13 cellular contexts compared by ENCODE assay signal in the genomic region with DNA sequence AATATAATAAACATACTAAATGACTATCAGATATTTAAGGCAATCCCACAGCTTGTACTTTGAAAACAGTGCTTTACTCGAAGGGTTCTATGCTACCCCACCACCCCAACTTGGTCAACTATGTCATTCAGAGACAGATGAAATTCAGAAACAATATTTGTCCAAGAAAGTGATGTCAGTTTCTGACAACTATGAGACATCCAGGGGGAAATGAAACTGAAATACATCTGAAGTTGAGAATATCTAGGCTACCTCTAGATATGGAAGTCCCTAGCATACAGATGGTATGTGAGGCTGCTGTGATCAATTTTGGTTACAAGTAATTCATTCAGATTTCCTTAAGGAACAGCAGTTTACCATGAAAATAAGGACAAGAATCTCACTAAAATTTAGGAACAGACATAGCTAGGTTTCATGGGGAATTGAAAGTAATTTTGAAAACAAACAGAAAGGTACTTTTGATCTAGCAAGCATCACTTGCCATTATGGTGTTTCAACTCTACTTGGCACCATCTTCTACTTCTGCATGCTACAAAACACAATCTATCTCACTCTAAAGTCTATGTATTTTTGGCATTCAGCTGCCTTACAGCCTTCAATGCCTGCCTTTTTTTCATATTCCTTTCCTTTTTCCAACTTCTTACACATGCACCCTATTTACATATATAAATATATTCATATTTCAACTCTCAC. TPM values are rescaled to one million over a fixed set of nuclear protein-coding genes. Genes with fewer than 3 reads are reported as not detected.
DNase-seq lines count a peak whose midpoint lies in the region; ATAC-seq, FAIRE-seq and TF ChIP-seq lines count a peak whose summit lies in the region.
"Had no signal": no experiment of that assay in that cellular context is flagged by ENCODE, and none has a peak within 500 bp of the region (broad histone marks: within the 10 kb centered on the region; RNA-seq: fewer than 3 reads in every experiment).

No MANE protein-coding gene starts in this region.

- intact Hi-C loops in lower lobe of right lung (cut with DNase I) = loop anchor here (10.0 kb wide), 1 partner anchor 215 kb away; no protein-coding TSS in a partner anchor

- no peak for TF ChIP-seq POLR2A in GM12891 (IDR thresholded peaks at IDR 0.05; ENCODE audit: low read depth, low read length)

- H2BK5ac ChIP-seq in trophoblast cell (ENCODE audit: low read depth, low read length, poor library complexity) = no peak overlapping the region

- H3K9me3 Mint-ChIP-seq in T-helper 2 cell treated with Interferon-gamma antibody and Interleukin-4, amounts not matched to agents 5 μg/mL and 100 μg/mL, for 36 hours = no peaks in the 10 kb centered on the region

- H3K27me3 ChIP-seq in trophoblast cell (ENCODE audit: insufficient read depth, low read length) (no peaks in the 10 kb centered on the region), lower lobe of right lung (ENCODE audit: low read depth) (no peaks in the 10 kb centered on the region)
- H3K27me3 ChIP-seq: upper lobe of left lung had no signal

- H4K8ac ChIP-seq in trophoblast cell (ENCODE audit: low read depth, low read length) = no peak overlapping the region

- H4K12ac ChIP-seq in trophoblast cell (ENCODE audit: low read depth, low read length) = no peak overlapping the region

- H3K4me3 Mint-ChIP-seq in T-helper 2 cell treated with Interferon-gamma antibody and Interleukin-4, amounts not matched to agents 5 μg/mL and 100 μg/mL, for 36 hours = no peak overlapping the region

- no peaks in the 10 kb centered on the region for H3K4me1 ChIP-seq in trophoblast cell (ENCODE audit: control insufficient read depth in 1 of 2, insufficient read depth in 2 of 2, low read length in 2 of 2)
- no peaks in the 10 kb centered on the region for H3K4me1 ChIP-seq in lower lobe of right lung
- H3K4me1 ChIP-seq: upper lobe of left lung had no signal

- H3K9ac ChIP-seq in trophoblast cell (ENCODE audit: low read length) = no peak overlapping the region

- H3K36me3 Mint-ChIP-seq in T-helper 2 cell treated with Interferon-gamma antibody and Interleukin-4, amounts not matched to agents 5 μg/mL and 100 μg/mL, for 36 hours (ENCODE audit: low read depth) = peaks cover 47% of the 10 kb centered on the region

- no peak overlapping the region for H3K27ac Mint-ChIP-seq in T-helper 2 cell treated with Interferon-gamma antibody and Interleukin-4, amounts not matched to agents 5 μg/mL and 100 μg/mL, for 36 hours

- peaks cover 15% of the 10 kb centered on the region for H3K4me1 Mint-ChIP-seq in T-helper 2 cell treated with Interferon-gamma antibody and Interleukin-4, amounts not matched to agents 5 μg/mL and 100 μg/mL, for 36 hours (ENCODE audit: low read depth)

- FAIRE-seq in GM12891 (lab: Jason Lieb, UNC) = peak; percentile 87

- H3K9me3 ChIP-seq in trophoblast cell (ENCODE audit: insufficient read depth, low read depth, low read length) = no peaks in the 10 kb centered on the region
- no peaks in the 10 kb centered on the region for H3K9me3 ChIP-seq in lower lobe of right lung
- H3K9me3 ChIP-seq: upper lobe of left lung had no signal

- no peaks in the 10 kb centered on the region for H3K79me2 ChIP-seq in trophoblast cell (ENCODE audit: control insufficient read depth, insufficient read depth, low read length, poor library complexity)

- ATAC-seq in GM19043 (IDR thresholded peaks at IDR 0.05; ENCODE audit: low read depth, unreplicated experiment) (peak; percentile 92), HG02759 (IDR thresholded peaks at IDR 0.05; ENCODE audit: unreplicated experiment) (peak; percentile 89), HG03571 (IDR thresholded peaks at IDR 0.05; ENCODE audit: unreplicated experiment) (peak; percentile 83), lower lobe of right lung (no peak)

- no peak overlapping the region for H3K23ac ChIP-seq in trophoblast cell (ENCODE audit: low read length)

- H3K27ac ChIP-seq in trophoblast cell (ENCODE audit: low read depth, low read length) (no peak overlapping the region), lower lobe of right lung (no peak overlapping the region)
- H3K27ac ChIP-seq: upper lobe of left lung had no signal

- H2AK5ac ChIP-seq in trophoblast cell (ENCODE audit: low read length) = no peak overlapping the region

- H3K4me3 ChIP-seq in trophoblast cell (ENCODE audit: low read depth, low read length) = no peak overlapping the region
- no peak overlapping the region for H3K4me3 ChIP-seq in lower lobe of right lung
- H3K4me3 ChIP-seq: upper lobe of left lung had no signal

- no peak for TF ChIP-seq CTCF in lower lobe of right lung (IDR thresholded peaks at IDR 0.05)

- H3K36me3 ChIP-seq in trophoblast cell (ENCODE audit: control insufficient read depth in 1 of 2, insufficient read depth in 2 of 2, low read length in 2 of 2) = peaks cover 0 to 8% of the 10 kb centered on the region in 2 experiments
- H3K36me3 ChIP-seq in lower lobe of right lung = peaks cover 83% of the 10 kb centered on the region

- H3K79me1 ChIP-seq in trophoblast cell (ENCODE audit: low read length) = no peaks in the 10 kb centered on the region

- H2BK12ac ChIP-seq in trophoblast cell (ENCODE audit: low read length) = no peak overlapping the region

- H3K18ac ChIP-seq in trophoblast cell (ENCODE audit: low read length) = no peak overlapping the region

- no peak overlapping the region for H2AFZ ChIP-seq in trophoblast cell (ENCODE audit: insufficient read depth, low read length, poor library complexity)

- no peaks in the 10 kb centered on the region for H3K27me3 Mint-ChIP-seq in T-helper 2 cell treated with Interferon-gamma antibody and Interleukin-4, amounts not matched to agents 5 μg/mL and 100 μg/mL, for 36 hours (ENCODE audit: low read depth)

- no CpG with 5 or more reads among the region's 1 CpG for WGBS in trophoblast cell (ENCODE audit: extremely low coverage, insufficient coverage, insufficient read length)

- no peak overlapping the region for H3K4ac ChIP-seq in trophoblast cell (ENCODE audit: low read depth, low read length)

- no peak overlapping the region for H2BK120ac ChIP-seq in trophoblast cell (ENCODE audit: insufficient read depth, low read length, poor library complexity)

- H3K4me2 ChIP-seq in trophoblast cell (ENCODE audit: low read length) = no peak overlapping the region

- H4K91ac ChIP-seq in trophoblast cell (ENCODE audit: low read depth, low read length) = no peak overlapping the region

- H3K14ac ChIP-seq in trophoblast cell (ENCODE audit: low read length) = no peak overlapping the region

- peak; percentile 19 for DNase-seq in GM12891 (ENCODE audit: insufficient read length, low spot score)
- no peak for DNase-seq in trophoblast cell
- DNase-seq in lower lobe of right lung = no peak
- no peak for DNase-seq in T-helper 2 cell treated with Interferon-gamma antibody and Interleukin-4, amounts not matched to agents 5 μg/mL and 100 μg/mL, for 36 hours (ENCODE audit: low spot score)
- DNase-seq in nucleus accumbens (lab: John Stamatoyannopoulos, UW) = no peak
- DNase-seq: HCEC 1CT; NCI-H1930; SHP77 treated with DMSO at 0.1 percent for 48 hours; stimulated activated CD4-positive, alpha-beta T cell treated with anti-CD3 and anti-CD28 coated beads, Interleukin-2, amount 100 ng/mL, for 24 hours; upper lobe of left lung had no signal

TF ChIP-seq in GM12891, 5 proteins besides CTCF, POLR2A, EP300 and RAD21:
- no peak for TF ChIP-seq POU2F2 (IDR thresholded peaks at IDR 0.05; ENCODE audit: low read depth, low read length)
- TF ChIP-seq SPI1 (IDR thresholded peaks at IDR 0.05; ENCODE audit: low read depth, low read length) = peak; percentile 89

RNA-seq across cellular contexts. Expression of gene ATG3, which starts 21.8 kb away (rescaled TPM):
- polyA plus RNA-seq in GM12891 (2012; ENCODE audit: low read depth, missing spikeins) = 33.8 TPM
- polyA plus RNA-seq in trophoblast cell (2013) = 40.4 and 41.2 TPM in 2 replicates
- total RNA-seq in lower lobe of right lung = 58.4 TPM

RNA-seq across cellular contexts. Expression of gene SLC35A5, which starts 21.9 kb away (rescaled TPM):
- 8.7 TPM for polyA plus RNA-seq in GM12891 (2012; ENCODE audit: low read depth, missing spikeins)
- 19.8 and 20.6 TPM in 2 replicates for polyA plus RNA-seq in trophoblast cell (2013)
- total RNA-seq in lower lobe of right lung = 37.4 TPM

RNA-seq across cellular contexts. Expression of gene BTLA, which starts 40.7 kb away (rescaled TPM):
- polyA plus RNA-seq in GM12891 (2012; ENCODE audit: low read depth, missing spikeins) = 41.7 TPM
- 0.11 and 0.12 TPM in 2 replicates for polyA plus RNA-seq in trophoblast cell (2013)
- total RNA-seq in lower lobe of right lung = 0.86 TPM

Comparison
In these comparisons a context has a peak if more than half of its experiments do, and no peak if none do; other contexts are left out.
1. ATAC-seq: peak in GM19043 (single experiment), HG02759 (single experiment) and HG03571 (single experiment); none in lower lobe of right lung (0 of 2).